ENCODE assay signal across 2 cellular contexts in the genomic region with DNA sequence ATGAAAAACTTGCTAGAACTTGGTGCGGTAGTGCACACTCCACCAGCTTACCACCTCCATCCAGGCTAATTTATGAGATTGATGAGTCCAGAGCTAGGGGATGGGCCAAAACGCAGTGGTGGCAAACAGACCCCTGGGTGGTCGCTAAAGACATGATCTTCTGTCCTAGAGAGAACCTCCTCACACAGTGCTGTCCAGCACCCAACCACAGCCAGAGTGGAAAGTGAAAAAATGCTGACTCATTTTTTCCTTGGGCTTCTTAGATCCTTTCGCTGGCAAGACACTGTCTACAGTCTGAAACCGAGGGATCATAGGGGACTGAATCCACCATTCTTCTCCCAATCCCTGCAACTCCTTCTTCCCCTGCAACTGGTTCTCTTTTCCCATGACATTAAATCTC.
TF ChIP-seq lines count a peak whose summit lies in the region.

No MANE protein-coding gene starts in this region.

TF ChIP-seq in A549, 52 proteins besides CTCF, POLR2A, EP300 and RAD21 (continued from another document):
- TF ChIP-seq REST (IDR thresholded peaks at IDR 0.05) (peak; percentile 77), BCL3 (IDR thresholded peaks at IDR 0.05) (no peak), CBX8 (IDR thresholded peaks at IDR 0.05) (no peak), CBX2 (IDR thresholded peaks at IDR 0.05; ENCODE audit: borderline replicate concordance, low read depth) (no peak), RNF2 (IDR thresholded peaks at IDR 0.05; ENCODE audit: borderline replicate concordance, low read depth) (no peak), GATA3 (IDR thresholded peaks at IDR 0.05; ENCODE audit: borderline replicate concordance) (0 out of 2 replicates have a peak, but pooled peaks have one; percentile 2), HOXA7 (CRISPR knock-in tag; IDR thresholded peaks at IDR 0.05) (no peak), MAFK (IDR thresholded peaks at IDR 0.05; ENCODE audit: partially characterized antibody) (peak; percentile 100), MAZ (IDR thresholded peaks at IDR 0.05; ENCODE audit: borderline replicate concordance, low read depth, low read length) (no peak), FOXS1 (CRISPR knock-in tag; IDR thresholded peaks at IDR 0.05) (no peak), ZFP36 (IDR thresholded peaks at IDR 0.05; ENCODE audit: borderline replicate concordance, partially characterized antibody) (no peak), NFE2L2 (conservative IDR thresholded peaks at IDR 0.05; ENCODE audit: low read length) (peak; percentile 86)

TF ChIP-seq in HEK293, 187 proteins besides CTCF, POLR2A, EP300 and RAD21 (continued from another document):
- TF ChIP-seq PRDM4 (tag by site-specific recombination; IDR thresholded peaks at IDR 0.05) (no peak), ZSCAN16 (tag by site-specific recombination; IDR thresholded peaks at IDR 0.05) (no peak), ZNF24 (tag by site-specific recombination; IDR thresholded peaks at IDR 0.05) (no peak), REST (tag by site-specific recombination; IDR thresholded peaks at IDR 0.05) (peak; percentile 78)
